11 cellular contexts compared by ENCODE assay signal in genomic region chr6:35596448-35597442, GRCh38.
A peak's percentile ranks its signal among the peaks of the same experiment; 100 is the strongest.
DNase-seq lines count a peak whose midpoint lies in the region; ATAC-seq, FAIRE-seq and TF ChIP-seq lines count a peak whose summit lies in the region.
"Had no signal": no experiment of that assay in that cellular context is flagged by ENCODE, and none has a peak within 500 bp of the region (broad histone marks: within the 10 kb centered on the region; RNA-seq: fewer than 3 reads in every experiment).

No MANE protein-coding gene starts in this region.

- H3K4me3 ChIP-seq in adipocyte (ENCODE audit: low read length) (no peak overlapping the region), kidney (ENCODE audit: low read length in 2 of 2) (no peak overlapping the region)

- intact Hi-C loops in activated naive CD4-positive, alpha-beta T cell treated with anti-CD3 and anti-CD28 coated beads for 36 hours (cut with micrococcal nuclease) = loop anchor here (2.0 kb wide), 1 partner anchor 20 kb away; no protein-coding TSS in a partner anchor
- intact Hi-C loops in kidney (cut with DNase I) = no loop called here

- peaks cover 53% of the 10 kb centered on the region for H3K36me3 Mint-ChIP-seq in activated naive CD4-positive, alpha-beta T cell treated with anti-CD3 and anti-CD28 coated beads for 36 hours (ENCODE audit: low read depth)
- peaks cover 3% of the 10 kb centered on the region for H3K36me3 Mint-ChIP-seq in type B pancreatic cell

- H3K9ac ChIP-seq in adipocyte (ENCODE audit: low read length) (peak overlapping the region; percentile 74), kidney (ENCODE audit: low read length in 2 of 2) (peak overlapping the region in 1 of 2 donors; percentile 20)

- no peak for DNase-seq in activated naive CD4-positive, alpha-beta T cell treated with anti-CD3 and anti-CD28 coated beads for 36 hours
- no peak for DNase-seq in activated naive CD4-positive, alpha-beta T cell treated with Interleukin-2 at 50 U/mL for 16 hours
- DNase-seq in adipocyte (ENCODE audit: low read depth) = peak; percentile 73
- peak; percentile 15 for DNase-seq in kidney
- DNase-seq in type B pancreatic cell (ENCODE audit: extremely low spot score, unreplicated experiment) = no peak
- no peak for DNase-seq in DMS153 (lab: John Stamatoyannopoulos, UW)
- DNase-seq in DMS 273 (lab: John Stamatoyannopoulos, UW; ENCODE audit: unreplicated experiment) = no peak
- DNase-seq: C1 segment of cervical spinal cord, islet precursor cell, NCI-H187 had no signal

- ATAC-seq in GM19397 (IDR thresholded peaks at IDR 0.05; ENCODE audit: unreplicated experiment) = no peak

- TF ChIP-seq CTCF in kidney (IDR thresholded peaks at IDR 0.05; ENCODE audit: borderline replicate concordance, extremely low read depth, insufficient read depth) (no peak), type B pancreatic cell (conservative IDR thresholded peaks at IDR 0.05) (no peak)

- H3K27ac Mint-ChIP-seq in activated naive CD4-positive, alpha-beta T cell treated with anti-CD3 and anti-CD28 coated beads for 36 hours = peak overlapping the region; percentile 82
- peak overlapping the region; percentile 69 for H3K27ac Mint-ChIP-seq in type B pancreatic cell

- FAIRE-seq in kidney (lab: Jason Lieb, UNC) = no peak

- CTCF ChIA-PET in activated naive CD4-positive, alpha-beta T cell treated with anti-CD3 and anti-CD28 coated beads for 36 hours (lab: Charles Lee) = interaction anchor here (1.0 kb wide), 2 partner anchors 13 to 22 kb away, joined by 3 read pairs; no protein-coding TSS in a partner anchor

- no peaks in the 10 kb centered on the region for H3K9me3 ChIP-seq in adipocyte (ENCODE audit: control insufficient read depth, low read length)
- no peaks in the 10 kb centered on the region for H3K9me3 ChIP-seq in kidney (ENCODE audit: control insufficient read depth in 1 of 2, low read length in 2 of 2)

- H3K27me3 Mint-ChIP-seq in activated naive CD4-positive, alpha-beta T cell treated with anti-CD3 and anti-CD28 coated beads for 36 hours (ENCODE audit: low read depth) = no peaks in the 10 kb centered on the region
- no peaks in the 10 kb centered on the region for H3K27me3 Mint-ChIP-seq in type B pancreatic cell

- no peak overlapping the region for H3K4me3 Mint-ChIP-seq in activated naive CD4-positive, alpha-beta T cell treated with anti-CD3 and anti-CD28 coated beads for 36 hours
- peak overlapping the region; percentile 12 for H3K4me3 Mint-ChIP-seq in type B pancreatic cell

- no peak overlapping the region for H3K27ac ChIP-seq in kidney (ENCODE audit: low read depth in 2 of 2, low read length in 2 of 2)

- peaks cover 83% of the 10 kb centered on the region for H3K4me1 Mint-ChIP-seq in activated naive CD4-positive, alpha-beta T cell treated with anti-CD3 and anti-CD28 coated beads for 36 hours (ENCODE audit: low read depth)
- peaks cover 26% of the 10 kb centered on the region for H3K4me1 Mint-ChIP-seq in type B pancreatic cell (ENCODE audit: unreplicated experiment)

- H3K9me3 Mint-ChIP-seq in activated naive CD4-positive, alpha-beta T cell treated with anti-CD3 and anti-CD28 coated beads for 36 hours = no peaks in the 10 kb centered on the region
- H3K9me3 Mint-ChIP-seq in type B pancreatic cell = no peaks in the 10 kb centered on the region

- H3K36me3 ChIP-seq in adipocyte (ENCODE audit: control insufficient read depth, insufficient read depth, low read length, severe bottlenecking) (peaks cover 68% of the 10 kb centered on the region), kidney (ENCODE audit: control insufficient read depth in 1 of 2, insufficient read depth in 2 of 2, low read length in 2 of 2) (peaks cover 16 to 17% of the 10 kb centered on the region in 2 donors)

- no peaks in the 10 kb centered on the region for H3K27me3 ChIP-seq in adipocyte (replicated peaks; ENCODE audit: control insufficient read depth, insufficient read depth, low read length)

- H3K4me1 ChIP-seq in adipocyte (ENCODE audit: control insufficient read depth, insufficient read depth, low read length) = peaks cover 71% of the 10 kb centered on the region
- peaks cover 11 to 15% of the 10 kb centered on the region in 2 donors for H3K4me1 ChIP-seq in kidney (ENCODE audit: control insufficient read depth in 1 of 2, insufficient read depth in 1 of 2, low read depth in 1 of 2, low read length in 2 of 2)

Comparison
In these comparisons a context has a peak if more than half of its experiments do, and no peak if none do; other contexts are left out.
1. DNase-seq: peak in adipocyte (single experiment) and kidney (single experiment); none in activated naive CD4-positive, alpha-beta T cell treated with anti-CD3 and anti-CD28 coated beads for 36 hours (single experiment), activated naive CD4-positive, alpha-beta T cell treated with Interleukin-2 at 50 U/mL for 16 hours (single experiment), type B pancreatic cell (single experiment), DMS153 (single experiment) and DMS 273 (single experiment).